In genomic region chr5:65127181-65127901, GRCh38 we compare ENCODE assay signal across 13 cellular contexts.
DNase-seq lines count a peak whose midpoint lies in the region; ATAC-seq, FAIRE-seq and TF ChIP-seq lines count a peak whose summit lies in the region.
"Had no signal": no experiment of that assay in that cellular context is flagged by ENCODE, and none has a peak within 500 bp of the region (broad histone marks: within the 10 kb centered on the region; RNA-seq: fewer than 3 reads in every experiment).

No MANE protein-coding gene starts in this region.

- no peaks in the 10 kb centered on the region for H3K27me3 Mint-ChIP-seq in activated CD4-positive, alpha-beta T cell treated with anti-CD3 and anti-CD28 coated beads for 36 hours
- H3K27me3 Mint-ChIP-seq: stimulated activated naive CD8-positive, alpha-beta T cell treated with anti-CD3 and anti-CD28 coated beads, Interleukin-15, Interleukin-2, amounts not matched to agents 100 ng/mL and 50 ng/mL, for 24 hours had no signal

- ATAC-seq in GM21825 (IDR thresholded peaks at IDR 0.05; ENCODE audit: unreplicated experiment): no peak
- no peak for ATAC-seq in activated CD4-positive, alpha-beta T cell treated with anti-CD3 and anti-CD28 coated beads for 36 hours
- no peak for ATAC-seq in HG02938 (IDR thresholded peaks at IDR 0.05; ENCODE audit: unreplicated experiment)

- in situ Hi-C loops in G401 (cut with HindIII; ENCODE audit: low sequenced_read_pairs): no loop called here

- peak; percentile 44 for DNase-seq in G401 (ENCODE audit: low spot score)
- DNase-seq in fibroblast of pulmonary artery (ENCODE audit: low read depth): peak; percentile 29
- no peak for DNase-seq in smooth muscle cell (lab: John Stamatoyannopoulos, UW; ENCODE audit: unreplicated experiment)
- no peak for DNase-seq in activated CD4-positive, alpha-beta T cell treated with anti-CD3 and anti-CD28 coated beads for 36 hours
- DNase-seq in NCI-H748 (lab: John Stamatoyannopoulos, UW; ENCODE audit: unreplicated experiment): no peak
- DNase-seq: effector memory CD4-positive, alpha-beta T cell; mammary epithelial cell; NCI-H1105 had no signal

- H3K27ac ChIP-seq in smooth muscle cell (ENCODE audit: low read depth): peak overlapping the region; percentile 85

- POLR2A ChIA-PET in activated CD4-positive, alpha-beta T cell treated with anti-CD3 and anti-CD28 coated beads for 36 hours (lab: Charles Lee): no interaction called here

- no peak overlapping the region for H3K4me3 ChIP-seq in fibroblast of pulmonary artery (replicated peaks; ENCODE audit: low read depth, low read length)
- no peak overlapping the region for H3K4me3 ChIP-seq in smooth muscle cell
- H3K4me3 ChIP-seq: prostate gland had no signal

- no peaks in the 10 kb centered on the region for H3K79me2 ChIP-seq in smooth muscle cell (ENCODE audit: low read depth)

- H3K9ac ChIP-seq in smooth muscle cell (ENCODE audit: low read depth): peak overlapping the region; percentile 48

- H3K4me1 ChIP-seq in smooth muscle cell (ENCODE audit: low read depth): peaks cover 15% of the 10 kb centered on the region
- H3K4me1 ChIP-seq: prostate gland had no signal

- no peaks in the 10 kb centered on the region for H3K27me3 ChIP-seq in smooth muscle cell (ENCODE audit: low read depth)

- no peak overlapping the region for H3K27ac Mint-ChIP-seq in activated CD4-positive, alpha-beta T cell treated with anti-CD3 and anti-CD28 coated beads for 36 hours
- H3K27ac Mint-ChIP-seq: stimulated activated naive CD8-positive, alpha-beta T cell treated with anti-CD3 and anti-CD28 coated beads, Interleukin-15, Interleukin-2, amounts not matched to agents 100 ng/mL and 50 ng/mL, for 24 hours had no signal

- CTCF ChIA-PET in activated CD4-positive, alpha-beta T cell treated with anti-CD3 and anti-CD28 coated beads for 36 hours (lab: Charles Lee): interaction anchor here (1.2 kb wide), 1 partner anchor 53 kb away, joined by 3 read pairs; no protein-coding TSS in a partner anchor

- TF ChIP-seq CTCF in fibroblast of pulmonary artery (IDR thresholded peaks at IDR 0.05; ENCODE audit: low read length, missing control alignments) (no peak), smooth muscle cell (IDR thresholded peaks at IDR 0.05; ENCODE audit: borderline replicate concordance, insufficient read depth, poor library complexity, severe bottlenecking) (no peak)

- 32% methylated on average over 8 of the region's 8 CpGs for WGBS in smooth muscle cell (ENCODE audit: low lambda C conversion rate)

- H3K9me3 Mint-ChIP-seq in activated CD4-positive, alpha-beta T cell treated with anti-CD3 and anti-CD28 coated beads for 36 hours (ENCODE audit: low read depth): no peaks in the 10 kb centered on the region
- H3K9me3 Mint-ChIP-seq: stimulated activated naive CD8-positive, alpha-beta T cell treated with anti-CD3 and anti-CD28 coated beads, Interleukin-15, Interleukin-2, amounts not matched to agents 100 ng/mL and 50 ng/mL, for 24 hours had no signal

- H2AFZ ChIP-seq in smooth muscle cell (ENCODE audit: low read depth): peak overlapping the region; percentile 4

- intact Hi-C loops in activated CD4-positive, alpha-beta T cell treated with anti-CD3 and anti-CD28 coated beads for 36 hours (cut with DNase I, micrococcal nuclease): no loop called here

- H3K36me3 ChIP-seq in smooth muscle cell (ENCODE audit: low read depth): no peaks in the 10 kb centered on the region
- H3K36me3 ChIP-seq: prostate gland had no signal

- no peaks in the 10 kb centered on the region for H4K20me1 ChIP-seq in smooth muscle cell (ENCODE audit: low read depth)

- H3K36me3 Mint-ChIP-seq in activated CD4-positive, alpha-beta T cell treated with anti-CD3 and anti-CD28 coated beads for 36 hours (ENCODE audit: low read depth): no peaks in the 10 kb centered on the region

- H3F3A ChIP-seq in smooth muscle cell (ENCODE audit: low read depth): peaks cover 15% of the 10 kb centered on the region

- H3K4me2 ChIP-seq in smooth muscle cell: peak overlapping the region; percentile 66

- no peaks in the 10 kb centered on the region for H3K9me3 ChIP-seq in smooth muscle cell (replicated peaks; ENCODE audit: low read depth)
- H3K9me3 ChIP-seq: prostate gland had no signal

- no peaks in the 10 kb centered on the region for H3K4me1 Mint-ChIP-seq in activated CD4-positive, alpha-beta T cell treated with anti-CD3 and anti-CD28 coated beads for 36 hours

- peak; percentile 99 for FAIRE-seq in TTC549 (lab: Jason Lieb, UNC)

- no peak overlapping the region for H3K4me3 Mint-ChIP-seq in activated CD4-positive, alpha-beta T cell treated with anti-CD3 and anti-CD28 coated beads for 36 hours
- H3K4me3 Mint-ChIP-seq: stimulated activated naive CD8-positive, alpha-beta T cell treated with anti-CD3 and anti-CD28 coated beads, Interleukin-15, Interleukin-2, amounts not matched to agents 100 ng/mL and 50 ng/mL, for 24 hours had no signal

Comparison
In these comparisons a context has a peak if more than half of its experiments do, and no peak if none do; other contexts are left out.
1. DNase-seq: peak in G401 (single experiment) and fibroblast of pulmonary artery (single experiment); none in smooth muscle cell (single experiment), activated CD4-positive, alpha-beta T cell treated with anti-CD3 and anti-CD28 coated beads for 36 hours (single experiment) and NCI-H748 (single experiment).